Comparison of ENCODE assay signal across 25 cellular contexts in genomic region chr6:115847671-115848070, GRCh38.
"Had no signal": no experiment of that assay in that cellular context is flagged by ENCODE, and none has a peak within 500 bp of the region (broad histone marks: within the 10 kb centered on the region; RNA-seq: fewer than 3 reads in every experiment).

No MANE protein-coding gene starts in this region.

- ATAC-seq: naive thymus-derived CD8-positive, alpha-beta T cell; natural killer cell treated with Interleukin-12 subunit alpha and Interleukin-12 subunit beta and Interleukin-15 and Interleukin-18, amount 100 ng/mL, for 72 hours; psoas muscle; right cardiac atrium; right lobe of liver; stimulated activated memory B cell treated with anti-CD40 and anti-IgM and Interleukin-4, amounts not matched to agents 10 μg/mL and 1 μg/mL and 100 μg/mL, for 72 hours; stimulated activated naive CD8-positive, alpha-beta T cell treated with anti-CD3 and anti-CD28 coated beads, Interleukin-15, amount 100 ng/mL, for 72 hours; stimulated activated naive CD8-positive, alpha-beta T cell treated with anti-CD3 and anti-CD28 coated beads, Interleukin-15, Interleukin-2, amounts not matched to agents 100 U/mL and 50 U/mL, for 24 hours; upper lobe of right lung had no signal

- DNase-seq: naive thymus-derived CD8-positive, alpha-beta T cell; nephron progenitor cell; occipital lobe; ovary; posterior cingulate gyrus; psoas muscle; right cardiac atrium; right lobe of liver; sigmoid colon; small intestine; stimulated activated CD4-positive, alpha-beta T cell treated with anti-CD3 and anti-CD28 coated beads, Interleukin-15, amount 100 ng/mL, for 24 hours; stimulated activated CD4-positive, alpha-beta T cell treated with anti-CD3 and anti-CD28 coated beads, Interleukin-2, amount 100 ng/mL, for 24 hours; stimulated activated CD4-positive, alpha-beta T cell treated with anti-CD3 and anti-CD28 coated beads, Interleukin-2, amount 100 ng/mL, for 48 hours; stimulated activated CD4-positive, alpha-beta T cell treated with anti-CD3 and anti-CD28 coated beads, Interleukin-4, amount 100 ng/mL, for 24 hours; stimulated activated naive CD4-positive, alpha-beta T cell; stimulated activated naive CD8-positive, alpha-beta T cell treated with anti-CD3 and anti-CD28 coated beads, Interleukin-15, amount 100 ng/mL, for 72 hours; stimulated activated naive CD8-positive, alpha-beta T cell treated with anti-CD3 and anti-CD28 coated beads, Interleukin-15, Interleukin-2, amounts not matched to agents 100 U/mL and 50 U/mL, for 24 hours; substantia nigra; testis; tibial artery; transverse colon; upper lobe of right lung; uterus had no signal
